ENCODE assay signal across 13 cellular contexts in the genomic region with DNA sequence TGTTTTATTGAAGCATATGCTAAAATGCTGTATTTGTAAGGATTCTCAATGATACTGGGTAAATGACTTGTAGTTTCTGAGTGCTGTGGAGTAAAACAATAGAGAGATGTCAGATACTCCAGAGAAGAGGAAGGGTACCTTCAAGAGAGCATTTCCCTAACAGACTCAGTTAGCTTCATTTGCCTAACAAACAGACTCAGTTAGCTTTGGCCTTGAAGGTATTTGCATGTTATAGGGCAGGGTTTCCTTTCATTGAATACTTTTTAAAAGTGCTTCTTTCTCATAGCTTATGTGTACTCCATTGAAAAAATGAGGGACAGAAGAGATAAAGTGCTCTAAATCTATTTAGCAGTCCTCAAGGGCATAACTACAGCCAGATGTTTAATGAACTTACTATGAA.
A peak's percentile ranks its signal among the peaks of the same experiment; 100 is the strongest.
DNase-seq lines count a peak whose midpoint lies in the region; ATAC-seq, FAIRE-seq and TF ChIP-seq lines count a peak whose summit lies in the region.
"Had no signal": no experiment of that assay in that cellular context is flagged by ENCODE, and none has a peak within 500 bp of the region (broad histone marks: within the 10 kb centered on the region; RNA-seq: fewer than 3 reads in every experiment).

No MANE protein-coding gene starts in this region.

- no peaks in the 10 kb centered on the region for H3K36me3 Mint-ChIP-seq in GM23338 (ENCODE audit: low read depth)
- H3K36me3 Mint-ChIP-seq in WTC11 = no peaks in the 10 kb centered on the region
- H3K36me3 Mint-ChIP-seq: CD4-positive, CD25-positive, alpha-beta regulatory T cell had no signal

- H3K4me3 Mint-ChIP-seq in GM23338 (peak overlapping the region; percentile 13; the same call in 1 of the 3 replicates), WTC11 (no peak overlapping the region)
- H3K4me3 Mint-ChIP-seq: CD4-positive, CD25-positive, alpha-beta regulatory T cell had no signal

- H3K9ac ChIP-seq in Karpas-422 (ENCODE audit: low read length) (peak overlapping the region; percentile 69), iPS-20b (ENCODE audit: low read depth, low read length) (no peak overlapping the region; the same call in 1 of the 2 replicates), HepG2 (ENCODE audit: insufficient read depth, low read depth, low read length) (no peak overlapping the region)
- H3K9ac ChIP-seq: BLaER1 treated with 17β-estradiol and CSF1 and Interleukin-3, amounts not matched to agents 10 nM and 100 nM had no signal

- H3K9me3 Mint-ChIP-seq in GM23338 (no peaks in the 10 kb centered on the region; the same call in 2 of the 3 replicates), WTC11 (no peaks in the 10 kb centered on the region)

- intact Hi-C loops in HepG2 (cut with micrococcal nuclease; ENCODE audit: unreplicated experiment) = no loop called here

- H3K4me3 ChIP-seq in GM23338 (peak overlapping the region; percentile 7; the same call in 1 of the 2 replicates), Karpas-422 (ENCODE audit: low read length) (peak overlapping the region; percentile 28), iPS-20b (ENCODE audit: low read length) (peak overlapping the region; percentile 18; the same call in 1 of the 2 replicates), HepG2 (replicated peaks in 1 of 3; ENCODE audit: insufficient read depth in 1 of 3, low read depth in 2 of 3, low read length in 3 of 3) (no peak overlapping the region)
- H3K4me3 ChIP-seq: BLaER1 treated with 17β-estradiol and CSF1 and Interleukin-3, amounts not matched to agents 10 nM and 100 nM had no signal

- BruUV-seq in HepG2 (replicated peaks; lab: Mats Ljungman, UMichigan) = no TSS peak

- FAIRE-seq in HepG2 (lab: Jason Lieb, UNC) = no peak
- FAIRE-seq: GM18507, H54 had no signal

- H3K79me2 ChIP-seq in GM23338 (replicated peaks; ENCODE audit: insufficient read depth) (no peaks in the 10 kb centered on the region), Karpas-422 (ENCODE audit: low read length) (no peaks in the 10 kb centered on the region), HepG2 (ENCODE audit: insufficient read depth, low read length) (peaks cover 47% of the 10 kb centered on the region)

- H3K9me2 ChIP-seq in GM23338 (ENCODE audit: insufficient read depth) = no peaks in the 10 kb centered on the region
- no peaks in the 10 kb centered on the region for H3K9me2 ChIP-seq in Karpas-422 (replicated peaks; ENCODE audit: insufficient read depth, low read length)

- CTCF ChIA-PET in WTC11 (lab: Charles Lee) (interaction anchor here (0.5 to 3.9 kb wide), 18 partner anchors 11 to 375 kb away, joined by 3 to 56 read pairs (median 4); a partner anchor contains a TSS), HepG2 (lab: Yijun Ruan, JAX; ENCODE audit: low intra/inter-chr PET ratio, low total read pairs) (no interaction called here)

- no peaks in the 10 kb centered on the region for H4K20me1 ChIP-seq in GM23338 (replicated peaks; ENCODE audit: insufficient read depth)
- no peaks in the 10 kb centered on the region for H4K20me1 ChIP-seq in Karpas-422 (ENCODE audit: insufficient read depth, low read depth, low read length)
- H4K20me1 ChIP-seq in HepG2 (ENCODE audit: insufficient read depth, low read length) = no peaks in the 10 kb centered on the region; the same call in 1 of the 2 replicates
- H4K20me1 ChIP-seq: BLaER1 treated with 17β-estradiol and CSF1 and Interleukin-3, amounts not matched to agents 10 nM and 100 nM had no signal

- no peaks in the 10 kb centered on the region; the same call in 1 of the 2 replicates for H3F3A ChIP-seq in GM23338 (replicated peaks; ENCODE audit: low read depth)

- no peak overlapping the region for H2AFZ ChIP-seq in GM23338
- no peak overlapping the region for H2AFZ ChIP-seq in Karpas-422 (ENCODE audit: low read length)
- no peak overlapping the region for H2AFZ ChIP-seq in HepG2 (ENCODE audit: low read length)

- no peak for TF ChIP-seq RAD21 in HepG2 (CRISPR knock-in tag; IDR thresholded peaks at IDR 0.05)

- TF ChIP-seq CTCF in GM23338 (conservative IDR thresholded peaks at IDR 0.05; ENCODE audit: low read depth in 2 of 2) = no peak
- no peak for TF ChIP-seq CTCF in WTC11 (IDR thresholded peaks at IDR 0.05)
- no peak for TF ChIP-seq CTCF in HepG2 (CRISPR knock-in tag; IDR thresholded peaks at IDR 0.05)

- no peak for TF ChIP-seq EP300 in HepG2 (IDR thresholded peaks at IDR 0.05; ENCODE audit: low read depth in 2 of 2, low read length in 2 of 2)
- no peak for TF ChIP-seq EP300 in HepG2 (CRISPR knock-in tag; IDR thresholded peaks at IDR 0.05; ENCODE audit: borderline replicate concordance)

- H3K4me2 ChIP-seq in GM23338 (peak overlapping the region; percentile 40), Karpas-422 (ENCODE audit: low read depth, low read length, poor library complexity, severe bottlenecking) (peak overlapping the region; percentile 66), HepG2 (ENCODE audit: low read depth, low read length) (no peak overlapping the region)
- H3K4me2 ChIP-seq: BLaER1 treated with 17β-estradiol and CSF1 and Interleukin-3, amounts not matched to agents 10 nM and 100 nM had no signal

- H3K27ac ChIP-seq in GM23338 (ENCODE audit: low read depth) (peak overlapping the region; percentile 76), Karpas-422 (ENCODE audit: low read length) (peak overlapping the region; percentile 98), iPS-20b (ENCODE audit: low read length) (no peak overlapping the region), HepG2 (ENCODE audit: extremely low read length, insufficient read depth, low read length) (no peak overlapping the region)
- H3K27ac ChIP-seq: BLaER1 treated with 17β-estradiol and CSF1 and Interleukin-3, amounts not matched to agents 10 nM and 100 nM had no signal

- in situ Hi-C loops in HepG2 (cut with HindIII; ENCODE audit: extremely low pct_ligation_motif_present, low pct_unique_long_range_greater_than_20kb) = no loop called here

- no peak for TF ChIP-seq POLR2A in HepG2 (IDR thresholded peaks at IDR 0.05; ENCODE audit: insufficient read depth in 1 of 2, low read depth in 2 of 2, low read length in 2 of 2)

- H3K27me3 ChIP-seq in GM23338 (ENCODE audit: insufficient read depth) (no peaks in the 10 kb centered on the region), Karpas-422 (ENCODE audit: low read length) (no peaks in the 10 kb centered on the region), iPS-20b (ENCODE audit: insufficient read depth, low read length) (no peaks in the 10 kb centered on the region), HepG2 (ENCODE audit: control insufficient read depth in 1 of 2, insufficient read depth in 2 of 2, low read length in 2 of 2) (no peaks in the 10 kb centered on the region)

- H3K9me3 ChIP-seq in Karpas-422 (ENCODE audit: low read length) (no peaks in the 10 kb centered on the region), iPS-20b (ENCODE audit: insufficient read depth, low read depth, low read length) (no peaks in the 10 kb centered on the region), HepG2 (ENCODE audit: low read length) (no peaks in the 10 kb centered on the region)
- H3K9me3 ChIP-seq: BLaER1 treated with 17β-estradiol and CSF1 and Interleukin-3, amounts not matched to agents 10 nM and 100 nM had no signal

- H3K4me1 ChIP-seq in GM23338 (ENCODE audit: insufficient read depth) (peaks cover 63% of the 10 kb centered on the region), Karpas-422 (ENCODE audit: low read length) (peaks cover 97% of the 10 kb centered on the region), iPS-20b (ENCODE audit: insufficient read depth, low read length) (peaks cover 31% of the 10 kb centered on the region), HepG2 (ENCODE audit: insufficient read depth, low read length) (peaks cover 91% of the 10 kb centered on the region)
- H3K4me1 ChIP-seq: BLaER1 treated with 17β-estradiol and CSF1 and Interleukin-3, amounts not matched to agents 10 nM and 100 nM had no signal

- H3K27me3 Mint-ChIP-seq in GM23338 (ENCODE audit: insufficient read depth, low read depth, poor library complexity) (peaks cover 18% of the 10 kb centered on the region), WTC11 (ENCODE audit: low read depth) (no peaks in the 10 kb centered on the region)
- H3K27me3 Mint-ChIP-seq: CD4-positive, CD25-positive, alpha-beta regulatory T cell had no signal

- peaks cover 76% of the 10 kb centered on the region for H3K4me1 Mint-ChIP-seq in GM23338
- peaks cover 87% of the 10 kb centered on the region for H3K4me1 Mint-ChIP-seq in WTC11
- H3K4me1 Mint-ChIP-seq: CD4-positive, CD25-positive, alpha-beta regulatory T cell had no signal

- DNase-seq in GM23338 (ENCODE audit: low spot score) = peak; percentile 78
- peak; percentile 90 for DNase-seq in Karpas-422
- no peak for DNase-seq in WTC11 (ENCODE audit: low spot score)
- no peak for DNase-seq in HepG2 (ENCODE audit: low spot score)
- DNase-seq in activated naive CD4-positive, alpha-beta T cell treated with anti-CD3 and anti-CD28 coated beads, Interleukin-2, amount 50 U/mL, for 16 hours = no peak
- DNase-seq in GF-D8 (lab: John Stamatoyannopoulos, UW) = no peak
- DNase-seq: 8988T; AML-193; CD4-positive, CD25-positive, alpha-beta regulatory T cell had no signal

- POLR2A ChIA-PET in WTC11 (lab: Charles Lee) (no interaction called here), HepG2 (lab: Yijun Ruan, JAX) (no interaction called here)

- H3K36me3 ChIP-seq in GM23338 (ENCODE audit: insufficient read depth) = no peaks in the 10 kb centered on the region
- H3K36me3 ChIP-seq in Karpas-422 (ENCODE audit: insufficient read depth, low read length) = no peaks in the 10 kb centered on the region
- no peaks in the 10 kb centered on the region for H3K36me3 ChIP-seq in iPS-20b (ENCODE audit: insufficient read depth, low read depth, low read length)
- H3K36me3 ChIP-seq in HepG2 (replicated peaks in 1 of 2; ENCODE audit: control insufficient read depth in 1 of 2, insufficient read depth in 2 of 2, low read length in 2 of 2) = peaks cover 2 to 7% of the 10 kb centered on the region in 2 experiments; a peak in 2 of 5 replicates
- H3K36me3 ChIP-seq: BLaER1 treated with 17β-estradiol and CSF1 and Interleukin-3, amounts not matched to agents 10 nM and 100 nM had no signal

- H3K27ac Mint-ChIP-seq in GM23338 (peak overlapping the region; percentile 24; the same call in 1 of the 2 replicates), WTC11 (peak overlapping the region; percentile 92)
- H3K27ac Mint-ChIP-seq: CD4-positive, CD25-positive, alpha-beta regulatory T cell had no signal

- peak; percentile 79 for ATAC-seq in GM23338
- peak; percentile 76 for ATAC-seq in WTC11
- no peak for ATAC-seq in HepG2

TF ChIP-seq in GM23338, 12 proteins besides CTCF, POLR2A, EP300 and RAD21 (continues in another document):
- no peak for TF ChIP-seq ZNF331 (CRISPR knock-in tag; IDR thresholded peaks at IDR 0.05; ENCODE audit: low read depth)
- peak; percentile 52; the same call in 1 of the 2 replicates for TF ChIP-seq NANOG (IDR thresholded peaks at IDR 0.05; ENCODE audit: borderline replicate concordance)

TF ChIP-seq in WTC11, 78 proteins besides CTCF, POLR2A, EP300 and RAD21 (continues in another document):
- TF ChIP-seq FOXP1 (CRISPR knock-in tag; IDR thresholded peaks at IDR 0.05; ENCODE audit: borderline replicate concordance) = no peak

TF ChIP-seq in HepG2, 621 proteins besides CTCF, POLR2A, EP300 and RAD21 (continues in another document):
- TF ChIP-seq ZFP36 (IDR thresholded peaks at IDR 0.05; ENCODE audit: borderline replicate concordance, low read depth, low read length, partially characterized antibody) (no peak), SCMH1 (CRISPR knock-in tag; IDR thresholded peaks at IDR 0.05; ENCODE audit: borderline replicate concordance) (no peak)

Comparison
In these comparisons a context has a peak if more than half of its experiments do, and no peak if none do; other contexts are left out.
1. DNase-seq: peak in GM23338 (single experiment) and Karpas-422 (single experiment); none in WTC11 (single experiment), HepG2 (single experiment), activated naive CD4-positive, alpha-beta T cell treated with anti-CD3 and anti-CD28 coated beads, Interleukin-2, amount 50 U/mL, for 16 hours (single experiment) and GF-D8 (single experiment).
2. H3K27ac ChIP-seq: peak in GM23338 (single experiment) and Karpas-422 (single experiment); none in iPS-20b (single experiment) and HepG2 (single experiment).
3. H3K4me3 ChIP-seq: peak in GM23338 (single experiment), Karpas-422 (single experiment) and iPS-20b (single experiment); none in HepG2 (0 of 3).